In genomic region chr2:235643680-235644117, GRCh38 we compare ENCODE assay signal across 1 cellular context.
TF ChIP-seq lines count a peak whose summit lies in the region.

No MANE protein-coding gene starts in this region.

TF ChIP-seq in WTC11, 78 proteins besides CTCF, POLR2A, EP300 and RAD21 (continued from another document):
- TF ChIP-seq ZNF512 (CRISPR knock-in tag; IDR thresholded peaks at IDR 0.05; ENCODE audit: borderline replicate concordance) = no peak
- no peak for TF ChIP-seq CDX4 (CRISPR knock-in tag; IDR thresholded peaks at IDR 0.05; ENCODE audit: borderline replicate concordance)
